ENCODE assay signal across 8 cellular contexts in the genomic region with DNA sequence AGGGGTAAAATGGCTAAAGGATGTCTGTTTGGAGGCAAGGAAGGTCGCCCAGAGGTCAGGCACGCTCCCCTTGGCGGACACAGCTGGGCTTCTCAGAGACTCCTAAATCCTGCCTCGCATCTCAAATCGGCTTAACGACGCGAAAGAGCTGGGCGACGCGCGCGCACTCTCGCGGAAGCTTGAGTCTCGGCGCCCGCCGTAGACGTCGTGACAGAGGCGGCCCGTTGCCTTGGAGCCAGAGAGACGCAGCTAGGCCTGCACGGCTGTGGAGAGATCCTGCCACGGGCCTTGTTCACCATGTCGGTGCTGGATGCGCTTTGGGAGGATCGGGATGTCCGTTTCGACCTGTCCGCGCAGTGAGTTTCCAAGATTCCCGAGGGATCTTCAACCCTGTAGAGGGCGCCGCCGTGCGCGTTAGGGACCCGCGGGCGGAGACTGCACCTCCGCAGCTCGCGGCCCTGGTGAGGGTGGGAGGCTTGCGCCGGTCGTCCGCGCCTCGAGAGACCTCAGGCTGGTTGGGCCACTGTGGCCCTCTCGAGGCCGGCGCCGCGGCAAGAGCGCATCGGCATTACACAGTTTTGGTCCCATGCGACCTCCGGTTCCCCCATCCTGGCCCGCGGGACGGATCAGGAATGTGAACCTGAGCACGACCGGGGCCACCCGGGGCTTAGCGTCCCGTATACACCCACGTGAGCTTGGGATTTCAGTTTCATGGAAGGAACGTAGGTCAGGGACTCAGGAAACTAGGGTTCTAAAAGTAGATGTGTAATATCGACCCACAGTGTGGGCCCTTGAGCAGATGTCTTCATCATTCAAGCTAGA.
A peak's percentile ranks its signal among the peaks of the same experiment; 100 is the strongest.
DNase-seq lines count a peak whose midpoint lies in the region; ATAC-seq lines count a peak whose summit lies in the region.

BBS5 (plus strand) TSS at position 238 of the 822 bp plus-strand sequence; CDS start at position 298, 60 bp downstream.

- peak within 1 kb of the TSS; percentile 34 for H3K27ac ChIP-seq in KOPT-K1 (ENCODE audit: low read depth, low read length, poor library complexity, severe bottlenecking)

- H3K36me3 ChIP-seq in KOPT-K1 (ENCODE audit: insufficient read depth, low read length): peaks cover 19% of the 10 kb centered on the region

- H3K9me3 ChIP-seq in KOPT-K1 (ENCODE audit: insufficient read depth, low read length, poor library complexity, severe bottlenecking): no peaks in the 10 kb centered on the region

- peak; percentile 99 for ATAC-seq in GM21723 (IDR thresholded peaks at IDR 0.05; ENCODE audit: unreplicated experiment)

- DNase-seq in DMS53 treated with DMSO at 0.1 percent for 48 hours (lab: John Stamatoyannopoulos, UW; ENCODE audit: unreplicated experiment) (peak; percentile 79), SIG-M5 treated with dmso at 0.1 percent for 504 hours (lab: John Stamatoyannopoulos, UW; ENCODE audit: unreplicated experiment) (peak; percentile 83), globus pallidus (ENCODE audit: low spot score) (peak; percentile 77), non-pigmented ciliary epithelial cell (ENCODE audit: low read depth) (peak; percentile 26), superior temporal gyrus (ENCODE audit: extremely low spot score) (peak; percentile 88)
- peak; percentile 78 for DNase-seq in activated naive CD4-positive, alpha-beta T cell treated with Interleukin-2 at 50 U/mL for 16 hours

Comparison
In these comparisons a context has a peak if more than half of its experiments do, and no peak if none do; other contexts are left out.
1. Peak in every context shown above with its lines: DNase-seq, ATAC-seq and H3K27ac ChIP-seq.
2. DNase-seq: peak in every context shown above with its lines; median percentile 88 in superior temporal gyrus; 83 in SIG-M5 treated with dmso at 0.1 percent for 504 hours; 79 in DMS53 treated with DMSO at 0.1 percent for 48 hours; 78 in activated naive CD4-positive, alpha-beta T cell treated with Interleukin-2 at 50 U/mL for 16 hours; 77 in globus pallidus; 26 in non-pigmented ciliary epithelial cell.